8 cellular contexts compared by ENCODE assay signal in genomic region chr1:54404939-54405880, GRCh38. TPM values are rescaled to one million over a fixed set of nuclear protein-coding genes. Genes with fewer than 3 reads are reported as not detected.
DNase-seq lines count a peak whose midpoint lies in the region; ATAC-seq and TF ChIP-seq lines count a peak whose summit lies in the region.

No MANE protein-coding gene starts in this region.

- POLR2A ChIA-PET in AG04450 (lab: Yijun Ruan, JAX) = interaction anchor here (0.8 kb wide), 1 partner anchor 132 kb away, joined by 7 read pairs; no protein-coding TSS in a partner anchor
- POLR2A ChIA-PET in T-cell (lab: Charles Lee) = no interaction called here
- POLR2A ChIA-PET in naive thymus-derived CD8-positive, alpha-beta T cell (lab: Charles Lee) = interaction anchor here (0.6 to 2.1 kb wide), 8 partner anchors 70 to 672 kb away, joined by 3 to 9 read pairs (median 4); no protein-coding TSS in a partner anchor

- H3K27ac Mint-ChIP-seq in T-cell = peak overlapping the region; percentile 67 to 85
- peak overlapping the region in 9 of 10 donors; percentile 15 to 92 (median 84) for H3K27ac Mint-ChIP-seq in naive thymus-derived CD8-positive, alpha-beta T cell

- H3K4me3 ChIP-seq in AG04450 (ENCODE audit: low read depth, low read length) = peak overlapping the region; percentile 79
- peak overlapping the region; percentile 50 for H3K4me3 ChIP-seq in epithelial cell of esophagus (ENCODE audit: low read length)

- H3K9me3 ChIP-seq in AG04450 (ENCODE audit: control insufficient read depth, insufficient read depth, low read length) = no peaks in the 10 kb centered on the region; the same call in 1 of the 2 replicates

- CTCF ChIA-PET in AG04450 (lab: Charles Lee) = interaction anchor here (0.7 to 3.6 kb wide), 3 partner anchors 84 to 522 kb away, joined by 3 to 23 read pairs (median 15); no protein-coding TSS in a partner anchor
- CTCF ChIA-PET in T-cell (lab: Charles Lee) = interaction anchor here in 1 of 2 donors (2.5 kb wide), 1 partner anchor 83 kb away, joined by 35 read pairs; no protein-coding TSS in a partner anchor

- no peaks in the 10 kb centered on the region for H3K27me3 ChIP-seq in AG04450 (ENCODE audit: control insufficient read depth, insufficient read depth, low read length)

- peak overlapping the region; percentile 84 to 87 (median 84) for H3K4me3 Mint-ChIP-seq in T-cell
- H3K4me3 Mint-ChIP-seq in naive thymus-derived CD8-positive, alpha-beta T cell = peak overlapping the region; percentile 74 to 94 (median 86)

- no peaks in the 10 kb centered on the region for H3K27me3 Mint-ChIP-seq in T-cell
- no peaks in the 10 kb centered on the region for H3K27me3 Mint-ChIP-seq in naive thymus-derived CD8-positive, alpha-beta T cell

- in situ Hi-C loops in GM13976 (cut with MboI; ENCODE audit: low sequenced_read_pairs, unreplicated experiment) = no loop called here

- no peak for DNase-seq in AG04450 (ENCODE audit: low read depth, low spot score)
- peak; percentile 41 for DNase-seq in GM13976 (ENCODE audit: low spot score)
- DNase-seq in T-cell = peak in 13 of 34 experiments; percentile 9 to 28 (median 15)
- DNase-seq in epithelial cell of esophagus (ENCODE audit: low read depth) = peak; percentile 27
- DNase-seq in naive thymus-derived CD8-positive, alpha-beta T cell = peak in 5 of 10 donors; percentile 13 to 37 (median 25)

- H3K4me1 Mint-ChIP-seq in T-cell = peaks cover 70 to 79% (median 78%) of the 10 kb centered on the region in 3 donors
- peaks cover 50 to 78% (median 72%) of the 10 kb centered on the region in 4 donors for H3K4me1 Mint-ChIP-seq in naive thymus-derived CD8-positive, alpha-beta T cell

- H3K27ac ChIP-seq in AG04450 (ENCODE audit: low read depth, low read length) = peak overlapping the region; percentile 31

- ATAC-seq in T-cell (replicated peaks in 1 of 4) = no peak
- ATAC-seq in naive thymus-derived CD8-positive, alpha-beta T cell = no peak
- ATAC-seq in GM19463 (IDR thresholded peaks at IDR 0.05; ENCODE audit: unreplicated experiment) = no peak
- ATAC-seq in HG03432 (IDR thresholded peaks at IDR 0.05; ENCODE audit: unreplicated experiment) = no peak
- no peak for ATAC-seq in HG02798 (IDR thresholded peaks at IDR 0.05; ENCODE audit: poor library complexity, unreplicated experiment)

- no peaks in the 10 kb centered on the region for H3K9me3 Mint-ChIP-seq in T-cell
- no peaks in the 10 kb centered on the region for H3K9me3 Mint-ChIP-seq in naive thymus-derived CD8-positive, alpha-beta T cell

- peaks cover 33% of the 10 kb centered on the region for H3K36me3 Mint-ChIP-seq in T-cell
- H3K36me3 Mint-ChIP-seq in naive thymus-derived CD8-positive, alpha-beta T cell = peaks cover 7 to 35% (median 19%) of the 10 kb centered on the region in 3 donors

- no peak for TF ChIP-seq CTCF in AG04450 (IDR thresholded peaks at IDR 0.05; ENCODE audit: low read depth, low read length)
- peak; percentile 20 for TF ChIP-seq CTCF in GM13976 (IDR thresholded peaks at IDR 0.05; ENCODE audit: borderline replicate concordance, control extremely low read depth, extremely low read depth, insufficient read depth, missing control alignments)
- TF ChIP-seq CTCF in epithelial cell of esophagus (IDR thresholded peaks at IDR 0.05; ENCODE audit: insufficient read depth, low read depth, low read length, missing control alignments) = no peak

RNA-seq across cellular contexts. Expression of gene SSBP3, which starts 1.0 kb away (rescaled TPM):
- polyA plus RNA-seq in AG04450 (2011; rRNA removed) = 33.8 and 34.3 TPM in 2 replicates
- polyA minus RNA-seq in AG04450 (2011; rRNA and poly(A)+ RNA removed) = 19.6 and 21.8 TPM in 2 replicates
- total RNA-seq in T-cell = 10 to 100 TPM; 51.5 to 84.5 (median 69.2) TPM
- 10 to 100 TPM; 88.7 to 93.8 TPM for total RNA-seq in naive thymus-derived CD8-positive, alpha-beta T cell
- 10 to 100 TPM; 16.1 to 19.8 (median 16.7) TPM for polyA plus RNA-seq in naive thymus-derived CD8-positive, alpha-beta T cell

Comparison
In these comparisons a context has a peak if more than half of its experiments do, and no peak if none do; other contexts are left out.
1. POLR2A ChIA-PET loops: an anchor here in AG04450 (0.8 kb wide) and naive thymus-derived CD8-positive, alpha-beta T cell (0.6 to 2.1 kb wide); none called in T-cell.